Comparison of ENCODE assay signal across 8 cellular contexts in the genomic region with DNA sequence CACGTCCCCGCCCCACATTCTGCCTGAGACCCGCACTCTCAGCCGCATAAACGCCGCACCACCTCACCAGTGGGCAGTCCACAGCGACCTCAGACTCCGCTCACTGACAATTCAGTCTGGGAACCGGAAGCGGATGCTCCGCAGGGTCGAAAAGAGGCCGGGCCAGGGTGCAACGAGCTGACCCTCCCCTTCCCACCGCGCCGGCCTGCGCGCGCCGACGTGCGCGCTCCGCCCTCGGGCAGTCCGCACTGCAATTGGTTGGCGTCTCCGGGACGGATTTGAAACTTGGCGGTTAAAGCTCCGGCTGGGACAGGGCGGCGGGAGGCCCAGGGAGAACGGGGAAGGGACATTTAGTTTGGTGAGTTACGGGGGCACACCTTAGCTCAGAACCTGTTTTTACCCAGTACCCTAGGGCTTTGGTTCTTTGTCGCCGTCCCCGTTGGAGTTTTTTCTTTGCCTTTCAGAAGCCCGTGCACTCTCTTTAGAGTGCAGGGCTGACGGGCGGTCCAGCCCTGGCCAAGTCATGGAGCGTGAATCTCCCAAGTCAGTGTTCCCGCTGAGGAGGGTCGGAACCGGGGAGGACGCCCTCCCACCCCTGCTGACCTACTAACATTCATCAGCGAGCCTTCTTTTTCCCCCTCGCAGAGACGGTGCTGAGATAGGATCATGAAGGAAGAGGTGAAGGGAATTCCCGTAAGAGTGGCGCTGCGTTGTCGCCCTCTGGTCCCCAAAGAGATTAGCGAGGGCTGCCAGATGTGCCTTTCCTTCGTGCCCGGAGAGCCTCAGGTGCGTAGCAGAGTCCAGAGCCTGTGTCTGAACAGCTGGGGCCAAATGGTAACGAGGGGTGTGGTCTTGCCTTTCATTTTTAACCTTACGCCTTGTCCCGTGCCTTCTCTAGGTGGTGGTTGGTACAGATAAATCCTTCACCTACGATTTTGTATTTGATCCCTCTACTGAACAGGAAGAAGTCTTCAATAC. TPM values are rescaled to one million over a fixed set of nuclear protein-coding genes. Genes with fewer than 3 reads are reported as not detected.
DNase-seq lines count a peak whose midpoint lies in the region; ATAC-seq and TF ChIP-seq lines count a peak whose summit lies in the region.

A gene with protein sequence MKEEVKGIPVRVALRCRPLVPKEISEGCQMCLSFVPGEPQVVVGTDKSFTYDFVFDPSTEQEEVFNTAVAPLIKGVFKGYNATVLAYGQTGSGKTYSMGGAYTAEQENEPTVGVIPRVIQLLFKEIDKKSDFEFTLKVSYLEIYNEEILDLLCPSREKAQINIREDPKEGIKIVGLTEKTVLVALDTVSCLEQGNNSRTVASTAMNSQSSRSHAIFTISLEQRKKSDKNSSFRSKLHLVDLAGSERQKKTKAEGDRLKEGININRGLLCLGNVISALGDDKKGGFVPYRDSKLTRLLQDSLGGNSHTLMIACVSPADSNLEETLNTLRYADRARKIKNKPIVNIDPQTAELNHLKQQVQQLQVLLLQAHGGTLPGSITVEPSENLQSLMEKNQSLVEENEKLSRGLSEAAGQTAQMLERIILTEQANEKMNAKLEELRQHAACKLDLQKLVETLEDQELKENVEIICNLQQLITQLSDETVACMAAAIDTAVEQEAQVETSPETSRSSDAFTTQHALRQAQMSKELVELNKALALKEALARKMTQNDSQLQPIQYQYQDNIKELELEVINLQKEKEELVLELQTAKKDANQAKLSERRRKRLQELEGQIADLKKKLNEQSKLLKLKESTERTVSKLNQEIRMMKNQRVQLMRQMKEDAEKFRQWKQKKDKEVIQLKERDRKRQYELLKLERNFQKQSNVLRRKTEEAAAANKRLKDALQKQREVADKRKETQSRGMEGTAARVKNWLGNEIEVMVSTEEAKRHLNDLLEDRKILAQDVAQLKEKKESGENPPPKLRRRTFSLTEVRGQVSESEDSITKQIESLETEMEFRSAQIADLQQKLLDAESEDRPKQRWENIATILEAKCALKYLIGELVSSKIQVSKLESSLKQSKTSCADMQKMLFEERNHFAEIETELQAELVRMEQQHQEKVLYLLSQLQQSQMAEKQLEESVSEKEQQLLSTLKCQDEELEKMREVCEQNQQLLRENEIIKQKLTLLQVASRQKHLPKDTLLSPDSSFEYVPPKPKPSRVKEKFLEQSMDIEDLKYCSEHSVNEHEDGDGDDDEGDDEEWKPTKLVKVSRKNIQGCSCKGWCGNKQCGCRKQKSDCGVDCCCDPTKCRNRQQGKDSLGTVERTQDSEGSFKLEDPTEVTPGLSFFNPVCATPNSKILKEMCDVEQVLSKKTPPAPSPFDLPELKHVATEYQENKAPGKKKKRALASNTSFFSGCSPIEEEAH (plus strand): TSS at position 312 of the 978 bp plus-strand sequence. CDS start 355 bp downstream, at position 667.
A gene with protein sequence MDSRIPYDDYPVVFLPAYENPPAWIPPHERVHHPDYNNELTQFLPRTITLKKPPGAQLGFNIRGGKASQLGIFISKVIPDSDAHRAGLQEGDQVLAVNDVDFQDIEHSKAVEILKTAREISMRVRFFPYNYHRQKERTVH (minus strand): TSS at position 135 of the 978 bp plus-strand sequence. CDS start 586 bp downstream, outside the sequence.

- H3K36me3 ChIP-seq in DOHH2 (ENCODE audit: control insufficient read depth, low read length), result peaks cover 33% of the 10 kb centered on the region

- peak within 1 kb of the TSS; percentile 49 for H3K27ac ChIP-seq in DOHH2 (ENCODE audit: low read depth, low read length)

- H3K9me3 Mint-ChIP-seq in activated T-helper 2 cell treated with anti-CD3 and anti-CD28 coated beads, Interferon-gamma antibody, Interleukin-2, Interleukin-4, amounts not matched to agents 10 μg/mL and 5 μg/mL and 100 μg/mL, durations not matched to agents 14 hours and 24 hours and 36 hours, result no peaks in the 10 kb centered on the region
- H3K9me3 Mint-ChIP-seq in nephron progenitor cell, result peaks cover 37% of the 10 kb centered on the region
- H3K9me3 Mint-ChIP-seq in stimulated activated naive CD8-positive, alpha-beta T cell treated with anti-CD3 and anti-CD28 coated beads, Interleukin-15, Interleukin-2, amounts not matched to agents 100 ng/mL and 50 ng/mL, for 24 hours, result no peaks in the 10 kb centered on the region

- peaks cover 53% of the 10 kb centered on the region for H3K79me2 ChIP-seq in DOHH2 (ENCODE audit: control insufficient read depth, low read length)

- intact Hi-C loops in activated T-helper 2 cell treated with anti-CD3 and anti-CD28 coated beads, Interferon-gamma antibody, Interleukin-2, Interleukin-4, amounts not matched to agents 10 μg/mL and 5 μg/mL and 100 μg/mL, durations not matched to agents 14 hours and 24 hours and 36 hours (cut with micrococcal nuclease), result loop anchor here (1.0 to 2.0 kb wide), 2 partner anchors 47 to 157 kb away; a partner anchor contains a TSS

- peaks cover 26% of the 10 kb centered on the region for H3K4me1 ChIP-seq in DOHH2 (ENCODE audit: control insufficient read depth, low read length)

- DNase-seq in KBM-7 (peak; percentile 95), RPMI8226 (peak; percentile 91), fibroblast of pulmonary artery (ENCODE audit: low read depth) (peak; percentile 79), nephron progenitor cell (peak; percentile 80)
- DNase-seq in activated T-helper 2 cell treated with anti-CD3 and anti-CD28 coated beads, Interferon-gamma antibody, Interleukin-2, Interleukin-4, amounts not matched to agents 10 μg/mL and 5 μg/mL and 100 μg/mL, durations not matched to agents 14 hours and 24 hours and 36 hours (ENCODE audit: low spot score), result peak; percentile 83

- ATAC-seq in GM21723 (IDR thresholded peaks at IDR 0.05; ENCODE audit: unreplicated experiment), result peak; percentile 97

- peak within 1 kb of the TSS; percentile 85 for H3K27ac Mint-ChIP-seq in activated T-helper 2 cell treated with anti-CD3 and anti-CD28 coated beads, Interferon-gamma antibody, Interleukin-2, Interleukin-4, amounts not matched to agents 10 μg/mL and 5 μg/mL and 100 μg/mL, durations not matched to agents 14 hours and 24 hours and 36 hours
- H3K27ac Mint-ChIP-seq in nephron progenitor cell, result peak within 1 kb of the TSS; percentile 71
- peak within 1 kb of the TSS; percentile 86 for H3K27ac Mint-ChIP-seq in stimulated activated naive CD8-positive, alpha-beta T cell treated with anti-CD3 and anti-CD28 coated beads, Interleukin-15, Interleukin-2, amounts not matched to agents 100 ng/mL and 50 ng/mL, for 24 hours

- H3F3A ChIP-seq in DOHH2 (ENCODE audit: control insufficient read depth, insufficient read depth), result no peaks in the 10 kb centered on the region

- H4K20me1 ChIP-seq in DOHH2 (ENCODE audit: control insufficient read depth, insufficient read depth, low read depth, low read length), result no peaks in the 10 kb centered on the region

- TF ChIP-seq CTCF in DOHH2 (IDR thresholded peaks at IDR 0.05; ENCODE audit: low read depth, low read length, poor library complexity, severe bottlenecking) (no peak), fibroblast of pulmonary artery (IDR thresholded peaks at IDR 0.05; ENCODE audit: low read length, missing control alignments) (no peak), nephron progenitor cell (IDR thresholded peaks at IDR 0.05) (no peak)

- peaks cover 33% of the 10 kb centered on the region for H3K36me3 Mint-ChIP-seq in activated T-helper 2 cell treated with anti-CD3 and anti-CD28 coated beads, Interferon-gamma antibody, Interleukin-2, Interleukin-4, amounts not matched to agents 10 μg/mL and 5 μg/mL and 100 μg/mL, durations not matched to agents 14 hours and 24 hours and 36 hours (ENCODE audit: low read depth)
- peaks cover 10% of the 10 kb centered on the region for H3K36me3 Mint-ChIP-seq in nephron progenitor cell (ENCODE audit: low read depth)
- peaks cover 10% of the 10 kb centered on the region for H3K36me3 Mint-ChIP-seq in stimulated activated naive CD8-positive, alpha-beta T cell treated with anti-CD3 and anti-CD28 coated beads, Interleukin-15, Interleukin-2, amounts not matched to agents 100 ng/mL and 50 ng/mL, for 24 hours (ENCODE audit: low read depth)

- in situ Hi-C loops in KBM-7 (cut with MboI; ENCODE audit: low pct_unique_long_range_greater_than_20kb, low sequenced_read_pairs), result no loop called here

- peak within 1 kb of the TSS; percentile 93 for H3K4me3 Mint-ChIP-seq in activated T-helper 2 cell treated with anti-CD3 and anti-CD28 coated beads, Interferon-gamma antibody, Interleukin-2, Interleukin-4, amounts not matched to agents 10 μg/mL and 5 μg/mL and 100 μg/mL, durations not matched to agents 14 hours and 24 hours and 36 hours (ENCODE audit: low read depth)
- peak within 1 kb of the TSS; percentile 95 for H3K4me3 Mint-ChIP-seq in nephron progenitor cell
- H3K4me3 Mint-ChIP-seq in stimulated activated naive CD8-positive, alpha-beta T cell treated with anti-CD3 and anti-CD28 coated beads, Interleukin-15, Interleukin-2, amounts not matched to agents 100 ng/mL and 50 ng/mL, for 24 hours, result peak within 1 kb of the TSS; percentile 93

- no peaks in the 10 kb centered on the region for H3K9me2 ChIP-seq in DOHH2 (replicated peaks; ENCODE audit: control insufficient read depth, low read length)

- H3K4me1 Mint-ChIP-seq in activated T-helper 2 cell treated with anti-CD3 and anti-CD28 coated beads, Interferon-gamma antibody, Interleukin-2, Interleukin-4, amounts not matched to agents 10 μg/mL and 5 μg/mL and 100 μg/mL, durations not matched to agents 14 hours and 24 hours and 36 hours (ENCODE audit: low read depth), result peaks cover 23% of the 10 kb centered on the region
- H3K4me1 Mint-ChIP-seq in nephron progenitor cell, result peaks cover 28% of the 10 kb centered on the region
- H3K4me1 Mint-ChIP-seq in stimulated activated naive CD8-positive, alpha-beta T cell treated with anti-CD3 and anti-CD28 coated beads, Interleukin-15, Interleukin-2, amounts not matched to agents 100 ng/mL and 50 ng/mL, for 24 hours (ENCODE audit: low read depth), result peaks cover 10% of the 10 kb centered on the region

- H3K27me3 ChIP-seq in DOHH2 (ENCODE audit: control insufficient read depth, low read length), result no peaks in the 10 kb centered on the region

- H3K9me3 ChIP-seq in DOHH2 (ENCODE audit: control insufficient read depth, insufficient read depth, low read length), result no peaks in the 10 kb centered on the region

- peak within 1 kb of the TSS; percentile 81 for H3K4me2 ChIP-seq in DOHH2 (ENCODE audit: low read length)

- H3K27me3 Mint-ChIP-seq in activated T-helper 2 cell treated with anti-CD3 and anti-CD28 coated beads, Interferon-gamma antibody, Interleukin-2, Interleukin-4, amounts not matched to agents 10 μg/mL and 5 μg/mL and 100 μg/mL, durations not matched to agents 14 hours and 24 hours and 36 hours (ENCODE audit: low read depth), result no peaks in the 10 kb centered on the region
- no peaks in the 10 kb centered on the region for H3K27me3 Mint-ChIP-seq in nephron progenitor cell (ENCODE audit: low read depth, poor library complexity)
- H3K27me3 Mint-ChIP-seq in stimulated activated naive CD8-positive, alpha-beta T cell treated with anti-CD3 and anti-CD28 coated beads, Interleukin-15, Interleukin-2, amounts not matched to agents 100 ng/mL and 50 ng/mL, for 24 hours, result no peaks in the 10 kb centered on the region

- H3K4me3 ChIP-seq in DOHH2 (ENCODE audit: low read length) (peak within 1 kb of the TSS; percentile 93), fibroblast of pulmonary artery (replicated peaks; ENCODE audit: low read depth, low read length) (peak within 1 kb of the TSS; percentile 79)

RNA-seq across cellular contexts. Expression of the first gene that starts in this region (rescaled TPM):
- total RNA-seq in activated T-helper 2 cell treated with anti-CD3 and anti-CD28 coated beads, Interferon-gamma antibody, Interleukin-2, Interleukin-4, amounts not matched to agents 10 μg/mL and 5 μg/mL and 100 μg/mL, durations not matched to agents 14 hours and 24 hours and 36 hours, result 24.4 and 26.5 TPM in 2 replicates

RNA-seq across cellular contexts. Expression of the second gene that starts in this region (rescaled TPM):
- 27.7 and 31.4 TPM in 2 replicates for total RNA-seq in activated T-helper 2 cell treated with anti-CD3 and anti-CD28 coated beads, Interferon-gamma antibody, Interleukin-2, Interleukin-4, amounts not matched to agents 10 μg/mL and 5 μg/mL and 100 μg/mL, durations not matched to agents 14 hours and 24 hours and 36 hours

Comparison
In these comparisons a context has a peak if more than half of its experiments do, and no peak if none do; other contexts are left out.
1. Peak in every context shown above with its lines: DNase-seq, ATAC-seq, H3K4me3 ChIP-seq and H3K27ac ChIP-seq.